In genomic region chr6:107554918-107555317, GRCh38 we compare ENCODE assay signal across 19 cellular contexts.
DNase-seq lines count a peak whose midpoint lies in the region; TF ChIP-seq lines count a peak whose summit lies in the region.
"Had no signal": no experiment of that assay in that cellular context is flagged by ENCODE, and none has a peak within 500 bp of the region (broad histone marks: within the 10 kb centered on the region; RNA-seq: fewer than 3 reads in every experiment).

No MANE protein-coding gene starts in this region.

- TF ChIP-seq CTCF in chondrocyte (IDR thresholded peaks at IDR 0.05) (no peak), esophagus muscularis mucosa (IDR thresholded peaks at IDR 0.05) (no peak)

- no peaks in the 10 kb centered on the region for H3K9me3 Mint-ChIP-seq in chondrocyte (ENCODE audit: low read depth)
- H3K9me3 Mint-ChIP-seq: CD4-positive, CD25-positive, alpha-beta regulatory T cell; IgD-negative memory B cell had no signal

- no peak overlapping the region for H2AFZ ChIP-seq in Karpas-422 (ENCODE audit: low read length)
- H2AFZ ChIP-seq: GM23248, PC-9 had no signal

- H3K4me3 Mint-ChIP-seq in chondrocyte (ENCODE audit: unreplicated experiment), result no peak overlapping the region
- H3K4me3 Mint-ChIP-seq: CD4-positive, CD25-positive, alpha-beta regulatory T cell; IgD-negative memory B cell had no signal

- H3K9me2 ChIP-seq in Karpas-422 (replicated peaks; ENCODE audit: insufficient read depth, low read length), result no peaks in the 10 kb centered on the region

- no peaks in the 10 kb centered on the region for H3K27me3 Mint-ChIP-seq in chondrocyte (ENCODE audit: low read depth)
- H3K27me3 Mint-ChIP-seq: IgD-negative memory B cell had no signal

- DNase-seq in NCI-H146 treated with DMSO at 0.1 percent for 48 hours (lab: John Stamatoyannopoulos, UW; ENCODE audit: unreplicated experiment) (peak; percentile 29), NCI-H146 (lab: John Stamatoyannopoulos, UW) (no peak), Karpas-422 (no peak), inferior parietal cortex (ENCODE audit: extremely low spot score) (peak; percentile 62), chondrocyte (ENCODE audit: low spot score) (no peak), esophagus muscularis mucosa (ENCODE audit: extremely low spot score) (no peak)
- no peak for DNase-seq in activated CD4-positive, alpha-beta T cell treated with anti-CD3 and anti-CD28 coated beads for 1 hour
- DNase-seq: CD4-positive, CD25-positive, alpha-beta regulatory T cell; GM23248; H7; NCI-H1092; NCI-H446 treated with DMSO at 0.1 percent for 48 hours; NCI-H526; NK-92 treated with Interleukin-12 subunit alpha and Interleukin-12 subunit beta, amount 100 ng/mL, for 24 hours; PC-9 had no signal

- peak overlapping the region; percentile 21; the same call in 1 of the 2 replicates for H3K27ac ChIP-seq in Karpas-422 (ENCODE audit: low read length)
- no peak overlapping the region for H3K27ac ChIP-seq in esophagus muscularis mucosa (replicated peaks in 1 of 4)
- H3K27ac ChIP-seq: 22Rv1, BLaER1, GM23248, PC-9, SJSA1 had no signal

- WGBS in esophagus muscularis mucosa, result 91% methylated on average over 3 of the region's 3 CpGs

- H3K27ac Mint-ChIP-seq in chondrocyte (ENCODE audit: unreplicated experiment), result no peak overlapping the region
- H3K27ac Mint-ChIP-seq: CD4-positive, CD25-positive, alpha-beta regulatory T cell; IgD-negative memory B cell had no signal

- H3K9ac ChIP-seq in Karpas-422 (ENCODE audit: low read length), result no peak overlapping the region
- H3K9ac ChIP-seq: BLaER1, GM23248 had no signal

- H3K36me3 ChIP-seq in Karpas-422 (ENCODE audit: insufficient read depth, low read length), result 0 out of 2 replicates have a peak, but pooled peaks cover 4% of the 10 kb centered on the region
- H3K36me3 ChIP-seq in esophagus muscularis mucosa, result no peaks in the 10 kb centered on the region
- H3K36me3 ChIP-seq: BLaER1, SJSA1 had no signal

- TF ChIP-seq EP300 in esophagus muscularis mucosa (IDR thresholded peaks at IDR 0.05), result no peak

- H3K4me1 Mint-ChIP-seq in chondrocyte (ENCODE audit: low read depth), result no peaks in the 10 kb centered on the region
- H3K4me1 Mint-ChIP-seq: CD4-positive, CD25-positive, alpha-beta regulatory T cell had no signal

- H3K4me1 ChIP-seq in Karpas-422 (ENCODE audit: low read length) (peaks cover 35% of the 10 kb centered on the region), esophagus muscularis mucosa (peaks cover 0 to 2% (median 0%) of the 10 kb centered on the region in 4 donors)
- H3K4me1 ChIP-seq: SJSA1 had no signal

- no peaks in the 10 kb centered on the region for H3K9me3 ChIP-seq in Karpas-422 (ENCODE audit: low read length)
- H3K9me3 ChIP-seq in esophagus muscularis mucosa, result no peaks in the 10 kb centered on the region
- H3K9me3 ChIP-seq: BLaER1, SJSA1 had no signal

- intact Hi-C loops in esophagus muscularis mucosa (cut with DNase I), result no loop called here

- H4K20me1 ChIP-seq in Karpas-422 (ENCODE audit: insufficient read depth, low read depth, low read length), result no peaks in the 10 kb centered on the region
- H4K20me1 ChIP-seq: BLaER1 had no signal

- TF ChIP-seq POLR2A in esophagus muscularis mucosa (IDR thresholded peaks at IDR 0.05; ENCODE audit: low read depth), result no peak

- H3K4me3 ChIP-seq in Karpas-422 (ENCODE audit: low read length) (no peak overlapping the region), esophagus muscularis mucosa (no peak overlapping the region)
- H3K4me3 ChIP-seq: BLaER1, GM23248, PC-9, SJSA1 had no signal

- H3K4me2 ChIP-seq in Karpas-422 (ENCODE audit: low read depth, low read length, poor library complexity, severe bottlenecking), result no peak overlapping the region
- H3K4me2 ChIP-seq: BLaER1, PC-9 had no signal

- H3K27me3 ChIP-seq in Karpas-422 (ENCODE audit: low read length) (no peaks in the 10 kb centered on the region), esophagus muscularis mucosa (no peaks in the 10 kb centered on the region)
- H3K27me3 ChIP-seq: BLaER1, SJSA1 had no signal

- H3K79me2 ChIP-seq in Karpas-422 (ENCODE audit: low read length), result peaks cover 61% of the 10 kb centered on the region

- peaks cover 8% of the 10 kb centered on the region for H3K36me3 Mint-ChIP-seq in chondrocyte (ENCODE audit: low read depth)
- H3K36me3 Mint-ChIP-seq: CD4-positive, CD25-positive, alpha-beta regulatory T cell; IgD-negative memory B cell had no signal

Comparison
In these comparisons a context has a peak if more than half of its experiments do, and no peak if none do; other contexts are left out.
1. DNase-seq: peak in NCI-H146 treated with DMSO at 0.1 percent for 48 hours (single experiment) and inferior parietal cortex (single experiment); none in NCI-H146 (single experiment), Karpas-422 (single experiment), chondrocyte (single experiment), esophagus muscularis mucosa (single experiment) and activated CD4-positive, alpha-beta T cell treated with anti-CD3 and anti-CD28 coated beads for 1 hour (single experiment).